6 cellular contexts compared by ENCODE assay signal in the genomic region with DNA sequence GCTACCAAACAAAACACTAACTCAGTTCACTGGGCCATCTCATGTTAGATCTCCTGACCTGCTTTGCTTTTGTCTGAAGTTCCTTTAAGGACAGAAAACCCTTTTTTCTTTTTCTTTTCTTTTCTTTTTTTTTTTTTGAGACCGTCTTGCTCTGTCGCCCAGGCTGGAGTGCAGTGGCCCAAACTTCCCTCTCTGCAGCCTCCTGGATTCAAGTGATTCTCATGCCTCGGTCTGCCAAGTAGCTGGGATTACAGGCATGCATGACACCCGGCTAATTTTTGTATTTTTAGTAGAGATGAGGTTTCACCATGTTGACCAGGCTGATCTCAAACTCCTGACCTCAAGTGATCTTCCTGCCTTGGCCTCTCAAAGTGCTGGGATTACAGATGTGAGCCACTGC. TPM values are rescaled to one million over a fixed set of nuclear protein-coding genes. Genes with fewer than 3 reads are reported as not detected.
"Had no signal": no experiment of that assay in that cellular context is flagged by ENCODE, and none has a peak within 500 bp of the region (broad histone marks: within the 10 kb centered on the region; RNA-seq: fewer than 3 reads in every experiment).

No MANE protein-coding gene starts in this region.

RNA-seq across cellular contexts. Expression of a gene that starts 28.7 kb away (rescaled TPM):
- total RNA-seq: H4, H7, HepG2, HFFc6, HT1080 had no signal
- polyA plus RNA-seq: HepG2, IgD-negative memory B cell had no signal

RNA-seq across cellular contexts. Expression of a gene that starts 30.3 kb away (rescaled TPM):
- total RNA-seq: H4, H7, HepG2, HFFc6, HT1080 had no signal
- polyA plus RNA-seq: HepG2, IgD-negative memory B cell had no signal

RNA-seq across cellular contexts. Expression of a gene that starts 56.6 kb away (rescaled TPM):
- total RNA-seq: H7 had no signal
- polyA plus RNA-seq: IgD-negative memory B cell had no signal
